8 cellular contexts compared by ENCODE assay signal in the genomic region with DNA sequence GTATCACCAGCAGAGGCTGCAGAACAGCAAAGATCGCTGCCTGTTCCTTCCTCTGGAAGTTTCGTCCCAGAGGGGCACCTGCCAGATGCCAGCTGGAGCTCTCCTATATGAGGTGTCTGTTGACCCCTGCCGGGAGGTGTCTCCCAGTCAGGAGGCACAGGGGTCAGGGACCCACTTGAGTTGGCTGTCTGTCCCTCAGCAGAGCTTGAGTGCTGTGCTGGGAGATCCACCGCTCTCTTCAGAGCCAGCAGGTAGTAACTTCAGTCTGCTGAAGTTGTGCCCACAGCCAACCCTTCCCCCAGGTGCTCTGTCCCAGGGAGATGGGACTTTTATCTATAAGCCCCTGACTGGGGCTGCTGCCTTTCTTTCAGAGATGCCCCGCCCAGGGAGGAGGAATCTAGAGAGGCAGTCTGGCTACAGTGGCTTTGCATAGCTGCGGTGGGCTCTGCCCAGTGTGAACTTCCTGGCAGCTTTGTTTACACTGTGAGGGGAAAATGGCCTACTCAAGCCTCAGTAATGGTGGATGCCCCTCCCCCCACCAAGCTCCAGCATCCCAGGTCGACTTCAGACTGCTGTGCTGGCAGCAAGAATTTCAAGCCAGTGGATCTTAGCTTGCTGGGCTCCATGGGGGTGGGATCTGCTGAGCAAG. TPM values are rescaled to one million over a fixed set of nuclear protein-coding genes. Genes with fewer than 3 reads are reported as not detected.
DNase-seq lines count a peak whose midpoint lies in the region; ATAC-seq and TF ChIP-seq lines count a peak whose summit lies in the region.
"Not testable (repeated sequence)": the region's sequence is repeated elsewhere in the genome, so short reads cannot be mapped to it uniquely, and the experiment has no call there.

No MANE protein-coding gene starts in this region.

- WGBS in right lobe of liver (ENCODE audit: insufficient coverage, low coverage, low lambda C conversion rate, missing lambda C conversion rate) = 68% methylated on average over 4 of the region's 7 CpGs

- not testable (repeated sequence) for H3K9me3 ChIP-seq in AG04450 (ENCODE audit: control insufficient read depth, insufficient read depth, low read length); fibroblast of lung (ENCODE audit: control insufficient read depth, insufficient read depth, low read depth, low read length); right lobe of liver
- peaks cover 26% of the 10 kb centered on the region; the same call in 1 of the 2 replicates for H3K9me3 ChIP-seq in NT2/D1 (ENCODE audit: insufficient read depth, low read length)

- CTCF ChIA-PET in AG04450 (lab: Charles Lee) = not testable (repeated sequence)
- CTCF ChIA-PET in activated CD8-positive, alpha-beta memory T cell treated with anti-CD3 and anti-CD28 coated beads, Interleukin-2, amount 10 ng/mL, durations not matched to agents 7 days and 5 days (lab: Charles Lee) = interaction anchor here (0.7 to 2.6 kb wide), 6 partner anchors 12 to 159 kb away, joined by 3 to 5 read pairs (median 3); no protein-coding TSS in a partner anchor

- POLR2A ChIA-PET in AG04450 (lab: Yijun Ruan, JAX) = not testable (repeated sequence)

- H3K36me3 Mint-ChIP-seq in HFFc6 (ENCODE audit: low read depth) = peaks cover 44% of the 10 kb centered on the region
- H3K36me3 Mint-ChIP-seq in activated CD8-positive, alpha-beta memory T cell treated with anti-CD3 and anti-CD28 coated beads, Interleukin-2, amount 10 ng/mL, durations not matched to agents 7 days and 5 days = peaks cover 58% of the 10 kb centered on the region
- peaks cover 43% of the 10 kb centered on the region for H3K36me3 Mint-ChIP-seq in progenitor cell of endocrine pancreas (ENCODE audit: insufficient read depth)

- H3K27ac ChIP-seq in AG04450 (ENCODE audit: low read depth, low read length) (peak overlapping the region; percentile 31), fibroblast of lung (ENCODE audit: insufficient read depth, low read length) (peak overlapping the region; percentile 27)
- H3K27ac ChIP-seq in right lobe of liver = not testable (repeated sequence)

- H3K4me1 ChIP-seq in NT2/D1 (ENCODE audit: insufficient read depth, insufficient read length) = peaks cover 22% of the 10 kb centered on the region
- H3K4me1 ChIP-seq in fibroblast of lung (ENCODE audit: control insufficient read depth, extremely low read depth, insufficient read depth, low read length) = not testable (repeated sequence)
- peaks cover 0 to 11% (median 0%) of the 10 kb centered on the region in 4 donors for H3K4me1 ChIP-seq in right lobe of liver

- in situ Hi-C loops in astrocyte of the spinal cord (cut with HindIII; ENCODE audit: low sequenced_read_pairs) = not testable (repeated sequence)

- H3K9ac ChIP-seq in NT2/D1 (ENCODE audit: insufficient read length, low read depth) = peak overlapping the region; percentile 17
- H3K9ac ChIP-seq in fibroblast of lung (ENCODE audit: insufficient read depth, low read length) = not testable (repeated sequence)

- DNase-seq in AG04450 (ENCODE audit: low read depth, low spot score); HFFc6; progenitor cell of endocrine pancreas (ENCODE audit: low spot score, unreplicated experiment): not testable (repeated sequence)
- peak; percentile 87 for DNase-seq in NT2/D1 (ENCODE audit: low read depth, low spot score)
- DNase-seq in activated CD8-positive, alpha-beta memory T cell treated with anti-CD3 and anti-CD28 coated beads, Interleukin-2, amount 10 ng/mL, durations not matched to agents 7 days and 5 days = peak; percentile 79
- peak; percentile 77 for DNase-seq in astrocyte of the spinal cord (ENCODE audit: low read depth, low spot score)
- DNase-seq in fibroblast of lung (ENCODE audit: low read depth in 2 of 2) = peak; percentile 42 to 71
- DNase-seq in right lobe of liver = peak; percentile 8 to 38 (median 28)

- H3K27ac Mint-ChIP-seq in HFFc6 = peak overlapping the region; percentile 51
- H3K27ac Mint-ChIP-seq in activated CD8-positive, alpha-beta memory T cell treated with anti-CD3 and anti-CD28 coated beads, Interleukin-2, amount 10 ng/mL, durations not matched to agents 7 days and 5 days = peak overlapping the region; percentile 70
- H3K27ac Mint-ChIP-seq in progenitor cell of endocrine pancreas = peak overlapping the region; percentile 65

- intact Hi-C loops in right lobe of liver (cut with DNase I) = not testable (repeated sequence)

- TF ChIP-seq CTCF in AG04450 (IDR thresholded peaks at IDR 0.05; ENCODE audit: low read depth, low read length); HFFc6 (IDR thresholded peaks at IDR 0.05); astrocyte of the spinal cord (IDR thresholded peaks at IDR 0.05; ENCODE audit: low read depth, low read length); fibroblast of lung (conservative IDR thresholded peaks at IDR 0.05 in 1 of 2, IDR thresholded peaks at IDR 0.05 in 1 of 2; ENCODE audit: low read depth in 1 of 2, low read length in 2 of 2); right lobe of liver (IDR thresholded peaks at IDR 0.05); progenitor cell of endocrine pancreas (IDR thresholded peaks at IDR 0.05; ENCODE audit: unreplicated experiment): not testable (repeated sequence)

- not testable (repeated sequence) for H3K4me3 ChIP-seq in AG04450 (ENCODE audit: low read depth, low read length); NT2/D1 (ENCODE audit: insufficient read length, low read depth); astrocyte of the spinal cord (ENCODE audit: low read depth, low read length); fibroblast of lung (replicated peaks in 1 of 4; ENCODE audit: control extremely low read depth in 1 of 4, insufficient read depth in 1 of 4, low read depth in 3 of 4, low read length in 4 of 4); right lobe of liver

- H3K27me3 ChIP-seq in AG04450 (ENCODE audit: control insufficient read depth, insufficient read depth, low read length); NT2/D1 (ENCODE audit: insufficient read depth, insufficient read length); fibroblast of lung (ENCODE audit: control insufficient read depth, insufficient read depth, low read length); right lobe of liver: not testable (repeated sequence)

- not testable (repeated sequence) for H3K4me3 Mint-ChIP-seq in HFFc6; activated CD8-positive, alpha-beta memory T cell treated with anti-CD3 and anti-CD28 coated beads, Interleukin-2, amount 10 ng/mL, durations not matched to agents 7 days and 5 days; progenitor cell of endocrine pancreas (ENCODE audit: low read depth)

- not testable (repeated sequence) for H3K79me2 ChIP-seq in fibroblast of lung (ENCODE audit: control insufficient read depth, insufficient read depth, low read length)

- H2AFZ ChIP-seq in fibroblast of lung (ENCODE audit: low read length) = not testable (repeated sequence)

- H4K20me1 ChIP-seq in fibroblast of lung (ENCODE audit: control insufficient read depth, extremely low read depth, insufficient read depth, low read length) = not testable (repeated sequence)

- H3K4me2 ChIP-seq in fibroblast of lung (ENCODE audit: extremely low read depth, insufficient read depth, low read length) = not testable (repeated sequence)

- H3K4me1 Mint-ChIP-seq in HFFc6 (ENCODE audit: low read depth) = peaks cover 13% of the 10 kb centered on the region
- peaks cover 35% of the 10 kb centered on the region for H3K4me1 Mint-ChIP-seq in activated CD8-positive, alpha-beta memory T cell treated with anti-CD3 and anti-CD28 coated beads, Interleukin-2, amount 10 ng/mL, durations not matched to agents 7 days and 5 days
- not testable (repeated sequence) for H3K4me1 Mint-ChIP-seq in progenitor cell of endocrine pancreas (ENCODE audit: low read depth)

- H3K9me3 Mint-ChIP-seq in HFFc6 (peaks cover 12% of the 10 kb centered on the region), progenitor cell of endocrine pancreas (ENCODE audit: low read depth) (peaks cover 18% of the 10 kb centered on the region)
- H3K9me3 Mint-ChIP-seq in activated CD8-positive, alpha-beta memory T cell treated with anti-CD3 and anti-CD28 coated beads, Interleukin-2, amount 10 ng/mL, durations not matched to agents 7 days and 5 days (ENCODE audit: low read depth) = not testable (repeated sequence)

- H3K36me3 ChIP-seq in NT2/D1 (ENCODE audit: insufficient read depth, insufficient read length, low read length) = peaks cover 46% of the 10 kb centered on the region
- peaks cover 16% of the 10 kb centered on the region for H3K36me3 ChIP-seq in fibroblast of lung (ENCODE audit: control insufficient read depth, insufficient read depth, low read length)
- peaks cover 0 to 40% (median 10%) of the 10 kb centered on the region in 4 donors for H3K36me3 ChIP-seq in right lobe of liver

- not testable (repeated sequence) for ATAC-seq in activated CD8-positive, alpha-beta memory T cell treated with anti-CD3 and anti-CD28 coated beads, Interleukin-2, amount 10 ng/mL, durations not matched to agents 7 days and 5 days; right lobe of liver

- H3K27me3 Mint-ChIP-seq in HFFc6 (ENCODE audit: insufficient read depth); activated CD8-positive, alpha-beta memory T cell treated with anti-CD3 and anti-CD28 coated beads, Interleukin-2, amount 10 ng/mL, durations not matched to agents 7 days and 5 days; progenitor cell of endocrine pancreas: not testable (repeated sequence)

- not testable (repeated sequence) for TF ChIP-seq POLR2A in right lobe of liver (IDR thresholded peaks at IDR 0.05)

RNA-seq across cellular contexts. Expression of a gene that starts 40.6 kb away (rescaled TPM):
- polyA plus RNA-seq in AG04450 (2011; rRNA removed) (11.2 and 11.5 TPM in 2 replicates), fibroblast of lung (13.1 and 20.6 TPM in 2 replicates)
- polyA minus RNA-seq in AG04450 (2011; rRNA and poly(A)+ RNA removed) = 11.6 and 11.8 TPM in 2 replicates
- total RNA-seq in HFFc6 (2021; fragmentation: NEBNext Ultra II Directional; extraction: Animal tissue kit (Norgen Biotek cat#: 25700)) = 10 to 100 TPM; 34.8 to 39.4 (median 37.0) TPM
- 10 to 100 TPM; 47.9 to 81.0 TPM for total RNA-seq in activated CD8-positive, alpha-beta memory T cell treated with anti-CD3 and anti-CD28 coated beads, Interleukin-2, amount 10 ng/mL, durations not matched to agents 7 days and 5 days
- total RNA-seq in fibroblast of lung (16.7 and 17.7 TPM in 2 replicates), right lobe of liver (10 to 100 TPM; 16.1 to 24.7 (median 19.5) TPM), progenitor cell of endocrine pancreas (31.5 and 33.4 TPM in 2 replicates)
- 22.1 and 32.0 TPM in 2 replicates for polyA plus RNA-seq in fibroblast of lung (2012)
- polyA minus RNA-seq in fibroblast of lung (ENCODE audit: low replicate concordance) = 15.7 and 16.7 TPM in 2 replicates

RNA-seq across cellular contexts. Expression of a gene that starts 40.8 kb away (rescaled TPM):
- polyA plus RNA-seq in AG04450 (2011; rRNA removed) (3.7 TPM in 2 replicates), fibroblast of lung (4.0 and 4.4 TPM in 2 replicates)
- 2.2 and 2.5 TPM in 2 replicates for polyA minus RNA-seq in AG04450 (2011; rRNA and poly(A)+ RNA removed)
- 1 to 10 TPM; 5.1 to 8.1 (median 6.7) TPM for total RNA-seq in HFFc6 (2021; fragmentation: NEBNext Ultra II Directional; extraction: Animal tissue kit (Norgen Biotek cat#: 25700))
- total RNA-seq in activated CD8-positive, alpha-beta memory T cell treated with anti-CD3 and anti-CD28 coated beads, Interleukin-2, amount 10 ng/mL, durations not matched to agents 7 days and 5 days = 1 to 10 TPM; 3.0 to 4.4 TPM
- total RNA-seq in fibroblast of lung (5.9 and 6.9 TPM in 2 replicates), right lobe of liver (1 to 10 TPM; 1.0 to 4.3 (median 2.8) TPM), progenitor cell of endocrine pancreas (14.9 and 16.2 TPM in 2 replicates)
- polyA plus RNA-seq in fibroblast of lung (2012) = 4.3 and 4.4 TPM in 2 replicates
- polyA minus RNA-seq in fibroblast of lung (ENCODE audit: low replicate concordance) = 2.1 and 10.2 TPM in 2 replicates
